9 cellular contexts compared by ENCODE assay signal in the genomic region with DNA sequence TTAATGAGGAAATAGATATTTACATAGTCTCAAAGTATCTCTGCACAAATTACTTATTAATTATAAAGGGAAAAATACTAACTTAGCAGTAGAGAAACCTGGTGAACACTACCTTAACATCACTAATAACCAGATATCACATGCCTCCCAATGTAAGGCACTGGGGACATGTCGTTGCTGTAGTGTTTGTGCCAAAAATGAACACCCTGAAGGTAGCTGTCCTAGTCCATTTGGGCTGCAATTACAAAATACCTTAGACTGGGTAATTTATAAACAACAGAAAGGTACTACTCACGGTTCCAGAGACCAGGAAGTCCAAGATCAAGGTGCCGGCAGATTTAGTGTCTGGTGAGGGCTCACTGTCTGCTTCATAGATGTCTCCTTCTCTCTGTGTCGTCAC. TPM values are rescaled to one million over a fixed set of nuclear protein-coding genes. Genes with fewer than 3 reads are reported as not detected.
"Had no signal": no experiment of that assay in that cellular context is flagged by ENCODE, and none has a peak within 500 bp of the region (broad histone marks: within the 10 kb centered on the region; RNA-seq: fewer than 3 reads in every experiment).

No MANE protein-coding gene starts in this region.

- DNase-seq: GDM1, GF-D8 had no signal

- ATAC-seq: GM12878 had no signal

- FAIRE-seq: G401.6, GM12878, GM12891, GM12892, GM18507, GM19239 had no signal

- H3K4me3 ChIP-seq: GM12878 had no signal

RNA-seq across cellular contexts. Expression of gene MPC1L, which starts 10.7 kb away (rescaled TPM):
- total RNA-seq: G401, GM12878 had no signal
- polyA plus RNA-seq: GM12878 had no signal
